Comparison of ENCODE assay signal across 8 cellular contexts in genomic region chr11:130000552-130001176, GRCh38. TPM values are rescaled to one million over a fixed set of nuclear protein-coding genes. Genes with fewer than 3 reads are reported as not detected.
DNase-seq lines count a peak whose midpoint lies in the region; ATAC-seq, FAIRE-seq and TF ChIP-seq lines count a peak whose summit lies in the region.

No MANE protein-coding gene starts in this region.

- TF ChIP-seq POLR2A in heart left ventricle (IDR thresholded peaks at IDR 0.05) (no peak), vagina (IDR thresholded peaks at IDR 0.05) (no peak)

- H3K4me2 ChIP-seq in astrocyte (ENCODE audit: low read length), result peak overlapping the region; percentile 92

- peak overlapping the region; percentile 95 for H3K27ac Mint-ChIP-seq in astrocyte (ENCODE audit: unreplicated experiment)

- H2AFZ ChIP-seq in astrocyte (ENCODE audit: low read depth, low read length), result no peak overlapping the region

- H3K4me3 ChIP-seq in heart left ventricle (peak overlapping the region in 7 of 12 donors; percentile 73 to 94 (median 83)), astrocyte (ENCODE audit: insufficient read depth, low read depth, low read length) (peak overlapping the region; percentile 77), mesodermal cell (ENCODE audit: extremely low read depth, insufficient read depth, low read length, poor library complexity, severe bottlenecking) (peak overlapping the region; percentile 58), vagina (peak overlapping the region in 1 of 2 donors; percentile 79)

- H4K20me1 ChIP-seq in astrocyte (ENCODE audit: insufficient read depth, low read length), result peaks cover 34% of the 10 kb centered on the region

- TF ChIP-seq CTCF in heart left ventricle (IDR thresholded peaks at IDR 0.05) (no peak), astrocyte (IDR thresholded peaks at IDR 0.05; ENCODE audit: insufficient read depth, low read depth, low read length) (no peak), vagina (IDR thresholded peaks at IDR 0.05) (no peak), D721Med (IDR thresholded peaks at IDR 0.05; ENCODE audit: insufficient read depth, missing control alignments) (no peak)

- ATAC-seq in heart left ventricle (no peak), left ventricle myocardium superior (no peak)

- H3K9me3 ChIP-seq in heart left ventricle (no peaks in the 10 kb centered on the region), astrocyte (ENCODE audit: insufficient read depth, low read depth, low read length) (no peaks in the 10 kb centered on the region), mesodermal cell (ENCODE audit: control insufficient read depth, low read length) (no peaks in the 10 kb centered on the region), vagina (no peaks in the 10 kb centered on the region)

- H3K4me1 Mint-ChIP-seq in astrocyte (ENCODE audit: low read depth, unreplicated experiment), result peaks cover 12% of the 10 kb centered on the region

- no peaks in the 10 kb centered on the region for H3K9me3 Mint-ChIP-seq in astrocyte (ENCODE audit: unreplicated experiment)

- H3K9ac ChIP-seq in astrocyte (ENCODE audit: low read length), result no peak overlapping the region

- H3K27ac ChIP-seq in heart left ventricle (peak overlapping the region in 7 of 12 donors; percentile 97 to 100 (median 100)), astrocyte (ENCODE audit: low read depth, low read length) (no peak overlapping the region), mesodermal cell (ENCODE audit: low read depth, low read length, severe bottlenecking) (no peak overlapping the region), vagina (peak overlapping the region; percentile 99)

- H3K36me3 ChIP-seq in heart left ventricle (peaks cover 0 to 3% (median 0%) of the 10 kb centered on the region in 9 donors), astrocyte (ENCODE audit: insufficient read depth, low read length) (no peaks in the 10 kb centered on the region), mesodermal cell (ENCODE audit: control insufficient read depth, insufficient read depth, low read length) (peaks cover 16% of the 10 kb centered on the region), vagina (no peaks in the 10 kb centered on the region)

- H3K27me3 ChIP-seq in heart left ventricle, result no peaks in the 10 kb centered on the region
- H3K27me3 ChIP-seq in astrocyte (ENCODE audit: insufficient read depth, low read length), result no peaks in the 10 kb centered on the region
- no peaks in the 10 kb centered on the region for H3K27me3 ChIP-seq in vagina

- DNase-seq in heart left ventricle (no peak), left ventricle myocardium superior (no peak), astrocyte (ENCODE audit: low read depth) (no peak), vagina (ENCODE audit: extremely low spot score in 2 of 2) (no peak), OCI-M1 (lab: John Stamatoyannopoulos, UW) (no peak), D721Med (ENCODE audit: insufficient read length, low spot score) (no peak), NCI-H345 (lab: John Stamatoyannopoulos, UW) (no peak)

- H3K27me3 Mint-ChIP-seq in astrocyte (ENCODE audit: low read depth, unreplicated experiment), result no peaks in the 10 kb centered on the region

- H3K4me3 Mint-ChIP-seq in astrocyte (ENCODE audit: unreplicated experiment), result peak overlapping the region; percentile 87

- peaks cover 12% of the 10 kb centered on the region for H3K36me3 Mint-ChIP-seq in astrocyte (ENCODE audit: low read depth, unreplicated experiment)

- no peak for FAIRE-seq in astrocyte (lab: Jason Lieb, UNC)
- no peak for FAIRE-seq in D721Med (lab: Jason Lieb, UNC)

- peaks cover 52% of the 10 kb centered on the region for H3K79me2 ChIP-seq in astrocyte (ENCODE audit: insufficient read depth, low read length)

- intact Hi-C loops in heart left ventricle (cut with DNase I) (loop anchor here in 8 of 10 donors (2.0 to 10.0 kb wide), 7 partner anchors 67 to 132 kb away; partner anchors contain the start of gene APLP2 (in 1 of the 8)), left ventricle myocardium superior (cut with micrococcal nuclease) (no loop called here), vagina (cut with DNase I) (loop anchor here (5.0 kb wide), 1 partner anchor 67 kb away; the partner anchor contains the start of gene APLP2)

- H3K4me1 ChIP-seq in heart left ventricle, result peaks cover 2 to 43% (median 30%) of the 10 kb centered on the region in 12 donors
- H3K4me1 ChIP-seq in astrocyte (ENCODE audit: insufficient read depth, low read length), result peaks cover 12% of the 10 kb centered on the region
- no peaks in the 10 kb centered on the region for H3K4me1 ChIP-seq in mesodermal cell (ENCODE audit: control insufficient read depth, insufficient read depth, low read length, poor library complexity, severe bottlenecking)
- peaks cover 38% of the 10 kb centered on the region for H3K4me1 ChIP-seq in vagina

- WGBS in heart left ventricle, 4 donors, result 89 to 94% (median 93%) methylated on average over 18 of the region's 18 CpGs
- WGBS in mesodermal cell (ENCODE audit: insufficient coverage in 2 of 2), 2 experiments, result 93 to 97% methylated on average over 17 of the region's 18 CpGs

RNA-seq across cellular contexts. Expression of gene PRDM10, which starts 2.0 kb away (rescaled TPM):
- 1 to 10 TPM; 2.8 to 6.8 (median 4.7) TPM for total RNA-seq in heart left ventricle
- 1 to 10 TPM; 1.6 to 1.7 TPM for polyA plus RNA-seq in heart left ventricle
- total RNA-seq in left ventricle myocardium superior, result 6.6 TPM
- 9.6 and 10.1 TPM in 2 replicates for total RNA-seq in astrocyte
- polyA plus RNA-seq in mesodermal cell (2013, experiment 1 of 2), result 8.1 TPM
- polyA plus RNA-seq in mesodermal cell (2013, experiment 2 of 2), result 6.7 TPM
- 11.3 TPM for total RNA-seq in vagina

Comparison
In these comparisons a context has a peak if more than half of its experiments do, and no peak if none do; other contexts are left out.
1. H3K27ac ChIP-seq: peak in heart left ventricle (7 of 12) and vagina (single experiment); none in astrocyte (single experiment) and mesodermal cell (single experiment).